In genomic region chr5:150122158-150122510, GRCh38 we compare ENCODE assay signal across 1 cellular context.
TF ChIP-seq lines count a peak whose summit lies in the region.

No MANE protein-coding gene starts in this region.

TF ChIP-seq in K562, 482 proteins besides CTCF, POLR2A, EP300 and RAD21 (continues in another document):
- TF ChIP-seq KLF1 (tag; IDR thresholded peaks at IDR 0.05) (no peak), EHMT2 (IDR thresholded peaks at IDR 0.05) (no peak), HNRNPL (IDR thresholded peaks at IDR 0.05; ENCODE audit: low read depth, low read length) (no peak), SMAD4 (CRISPR knock-in tag; conservative IDR thresholded peaks at IDR 0.05) (peak; percentile 52; the same call in 1 of the 2 replicates), OTX1 (CRISPR knock-in tag; IDR thresholded peaks at IDR 0.05) (no peak), RUNX1 (IDR thresholded peaks at IDR 0.05; ENCODE audit: low read depth) (no peak), SUPT5H (IDR thresholded peaks at IDR 0.05) (no peak), SNIP1 (IDR thresholded peaks at IDR 0.05; ENCODE audit: low read depth) (no peak), NFE2L1 (tag; IDR thresholded peaks at IDR 0.05; ENCODE audit: borderline replicate concordance, low read depth) (no peak), U2AF1 (optimal IDR thresholded peaks at IDR 0.05; ENCODE audit: low read depth, low read length) (no peak), SMARCA4 (IDR thresholded peaks at IDR 0.05) (no peak), STAG1 (CRISPR knock-in tag; IDR thresholded peaks at IDR 0.05; ENCODE audit: borderline replicate concordance) (no peak; the same call in 1 of the 2 replicates), PKNOX1 (IDR thresholded peaks at IDR 0.05) (no peak), L3MBTL2 (IDR thresholded peaks at IDR 0.05) (peak; percentile 14; the same call in 1 of the 2 replicates), RCOR1 (IDR thresholded peaks at IDR 0.05; ENCODE audit: borderline replicate concordance in 1 of 2, low read depth in 2 of 2, low read length in 2 of 2) (peak in 1 of 2 experiments; percentile 30; a peak in 1 of 4 replicates), ZNF134 (CRISPR knock-in tag; conservative IDR thresholded peaks at IDR 0.05) (no peak), USF1 (CRISPR knock-in tag; IDR thresholded peaks at IDR 0.05) (no peak), NR2C1 (IDR thresholded peaks at IDR 0.05) (peak; percentile 93), NR2C1 (tag; IDR thresholded peaks at IDR 0.05) (peak; percentile 96), ETV5 (CRISPR knock-in tag; IDR thresholded peaks at IDR 0.05; ENCODE audit: low read depth) (0 out of 2 replicates have a peak, but pooled peaks have one; percentile 48), FOS (IDR thresholded peaks at IDR 0.05; ENCODE audit: extremely low read depth, insufficient read length) (no peak), GTF3C2 (IDR thresholded peaks at IDR 0.05; ENCODE audit: borderline replicate concordance, extremely low read depth, insufficient read length) (no peak), ZNF318 (IDR thresholded peaks at IDR 0.05; ENCODE audit: borderline replicate concordance in 1 of 2, low read depth in 1 of 2) (no peak), CTCFL (IDR thresholded peaks at IDR 0.05; ENCODE audit: borderline replicate concordance, insufficient read depth, low read depth, low read length, poor library complexity, severe bottlenecking) (no peak), ZBTB33 (CRISPR knock-in tag; IDR thresholded peaks at IDR 0.05) (peak; percentile 63), TAF15 (IDR thresholded peaks at IDR 0.05; ENCODE audit: low read depth, low read length) (no peak), ZBTB7A (IDR thresholded peaks at IDR 0.05; ENCODE audit: borderline replicate concordance, control insufficient read depth, low read depth, low read length) (no peak), CC2D1A (IDR thresholded peaks at IDR 0.05) (no peak), ZNF232 (CRISPR knock-in tag; IDR thresholded peaks at IDR 0.05) (no peak), ZNF766 (CRISPR knock-in tag; conservative IDR thresholded peaks at IDR 0.05) (0 out of 2 replicates have a peak, but pooled peaks have one; percentile 48), FOXO4 (CRISPR knock-in tag; IDR thresholded peaks at IDR 0.05) (no peak), ZNF175 (CRISPR knock-in tag; IDR thresholded peaks at IDR 0.05; ENCODE audit: low read depth) (no peak), CBFA2T2 (conservative IDR thresholded peaks at IDR 0.05) (no peak), IRF1 (CRISPR knock-in tag; IDR thresholded peaks at IDR 0.05; ENCODE audit: borderline replicate concordance) (no peak), MIER1 (IDR thresholded peaks at IDR 0.05; ENCODE audit: low read depth) (no peak), THRA (IDR thresholded peaks at IDR 0.05) (no peak)
